Comparison of ENCODE assay signal across 9 cellular contexts in the genomic region with DNA sequence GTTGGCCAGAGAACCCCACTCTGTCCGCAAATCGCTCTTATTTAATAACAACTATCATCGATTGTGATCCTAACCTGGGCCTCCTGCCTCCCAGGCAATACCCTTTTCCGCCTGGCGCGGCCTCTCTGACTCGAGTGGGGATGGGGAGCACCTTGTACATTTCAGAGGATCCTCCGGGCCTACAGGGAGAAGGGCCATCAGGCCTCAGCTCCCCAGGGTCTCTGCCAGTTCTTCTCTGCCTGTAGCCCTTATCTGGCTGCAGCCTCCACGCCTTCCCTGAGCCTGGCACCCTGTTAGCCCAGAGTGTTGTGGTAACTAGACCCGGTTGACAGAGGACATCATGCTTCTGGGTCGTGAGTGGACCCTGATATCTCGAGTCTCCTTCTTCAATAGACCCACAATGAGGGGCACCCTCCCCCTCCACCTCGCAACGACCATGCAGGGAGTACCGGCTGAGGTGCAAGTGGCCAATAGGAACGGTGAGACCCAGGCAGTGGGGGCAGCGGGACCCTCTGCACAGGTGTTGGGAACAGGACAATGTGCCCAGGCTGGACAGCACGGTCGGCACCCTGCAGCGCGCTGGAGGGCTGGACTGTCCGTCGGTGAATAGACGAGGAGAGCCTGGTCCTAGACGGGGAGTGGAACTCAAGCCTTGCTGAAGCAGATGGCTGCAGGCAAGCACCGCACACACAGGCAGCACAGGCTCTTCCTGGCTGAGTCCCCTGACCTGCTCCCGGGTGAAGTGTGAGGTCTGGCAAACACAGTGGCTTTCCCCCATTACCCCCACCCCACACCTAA. TPM values are rescaled to one million over a fixed set of nuclear protein-coding genes. Genes with fewer than 3 reads are reported as not detected.
DNase-seq lines count a peak whose midpoint lies in the region; ATAC-seq, FAIRE-seq and TF ChIP-seq lines count a peak whose summit lies in the region.
"Had no signal": no experiment of that assay in that cellular context is flagged by ENCODE, and none has a peak within 500 bp of the region (broad histone marks: within the 10 kb centered on the region; RNA-seq: fewer than 3 reads in every experiment).

No MANE protein-coding gene starts in this region.

- no peaks in the 10 kb centered on the region for H3K36me3 ChIP-seq in right atrium auricular region
- H3K36me3 ChIP-seq in K562 (ENCODE audit: control insufficient read depth, insufficient read depth, low read length): no peaks in the 10 kb centered on the region
- H3K36me3 ChIP-seq in upper lobe of right lung: no peaks in the 10 kb centered on the region

- intact Hi-C loops in left cardiac atrium (cut with DNase I): loop anchor here in 1 of 2 donors (5.0 kb wide), 1 partner anchor 34 kb away; no protein-coding TSS in a partner anchor
- intact Hi-C loops in K562 (cut with micrococcal nuclease): no loop called here
- intact Hi-C loops in upper lobe of right lung (cut with DNase I): no loop called here

- H3K27ac Mint-ChIP-seq in memory B cell: no peak overlapping the region

- peak overlapping the region in 1 of 2 experiments; percentile 37; a peak in 2 of 4 replicates for H3K9ac ChIP-seq in K562 (ENCODE audit: insufficient read depth in 1 of 2, low read depth in 2 of 2, low read length in 2 of 2)
- H3K9ac ChIP-seq: parathyroid adenoma had no signal

- TF ChIP-seq RAD21 in K562 (CRISPR knock-in tag; conservative IDR thresholded peaks at IDR 0.05 in 1 of 2, IDR thresholded peaks at IDR 0.05 in 1 of 2): no peak

- H3K79me2 ChIP-seq in K562 (ENCODE audit: control insufficient read depth, insufficient read depth, low read length): no peaks in the 10 kb centered on the region
- H3K79me2 ChIP-seq: parathyroid adenoma had no signal

- H3K4me2 ChIP-seq in K562 (ENCODE audit: insufficient read depth, low read length): no peak overlapping the region

- H3K4me3 ChIP-seq in right atrium auricular region: peak overlapping the region; percentile 2 to 36
- no peak overlapping the region for H3K4me3 ChIP-seq in K562
- peak overlapping the region; percentile 28 for H3K4me3 ChIP-seq in upper lobe of right lung

- in situ Hi-C loops in K562 (cut with MboI): no loop called here

- H3K36me3 Mint-ChIP-seq in memory B cell: no peaks in the 10 kb centered on the region

- POLR2A ChIA-PET in K562 (lab: Yijun Ruan, JAX): interaction anchor here (0.7 to 1.7 kb wide), 5 partner anchors 7 to 83 kb away, joined by 3 to 9 read pairs (median 3); no protein-coding TSS in a partner anchor

- no TSS peak for BruUV-seq in K562 (replicated peaks; lab: Mats Ljungman, UMichigan)

- TF ChIP-seq CTCF in right atrium auricular region (IDR thresholded peaks at IDR 0.05) (no peak), K562 (IDR thresholded peaks at IDR 0.05 in 2 of 3, conservative IDR thresholded peaks at IDR 0.05 in 1 of 3; ENCODE audit: insufficient read depth in 2 of 3, low read depth in 1 of 3, low read length in 3 of 3) (no peak), upper lobe of right lung (IDR thresholded peaks at IDR 0.05) (no peak)

- DNase-seq in right atrium auricular region (ENCODE audit: low spot score) (no peak), left cardiac atrium (no peak), K562 (ENCODE audit: extremely low read depth in 1 of 4, low spot score in 3 of 4) (no peak), memory B cell (ENCODE audit: low spot score in 2 of 2) (no peak), upper lobe of right lung (no peak), NCI-H2107 treated with DMSO at 0.1 percent for 48 hours (lab: John Stamatoyannopoulos, UW; ENCODE audit: unreplicated experiment) (no peak), NCI-H526 treated with DMSO at 0.1 percent for 48 hours (lab: John Stamatoyannopoulos, UW) (no peak)

- peaks cover 13 to 14% of the 10 kb centered on the region in 2 donors for H3K27me3 ChIP-seq in right atrium auricular region
- H3K27me3 ChIP-seq in K562 (ENCODE audit: control insufficient read depth in 2 of 2, insufficient read depth in 2 of 2, low read length in 2 of 2): no peaks in the 10 kb centered on the region; a peak in 1 of 5 replicates
- H3K27me3 ChIP-seq in upper lobe of right lung: peaks cover 44% of the 10 kb centered on the region

- no peaks in the 10 kb centered on the region for H3K9me3 Mint-ChIP-seq in memory B cell

- CTCF ChIA-PET in K562 (lab: Yijun Ruan, JAX; ENCODE audit: low intra/inter-chr PET ratio): no interaction called here

- H3K4me3 Mint-ChIP-seq in memory B cell: peak overlapping the region; percentile 83

- FAIRE-seq in K562 (lab: Jason Lieb, UNC): no peak

- no peak for TF ChIP-seq POLR2A in K562 (conservative IDR thresholded peaks at IDR 0.05)

- H3K27ac ChIP-seq in right atrium auricular region (no peak overlapping the region), K562 (ENCODE audit: extremely low read depth, low read depth, low read length) (no peak overlapping the region), upper lobe of right lung (no peak overlapping the region)
- H3K27ac ChIP-seq: parathyroid adenoma had no signal

- no peak for TF ChIP-seq EP300 in K562 (IDR thresholded peaks at IDR 0.05; ENCODE audit: low read length)

- H3K4me1 Mint-ChIP-seq in memory B cell: peaks cover 27% of the 10 kb centered on the region

- H3K9me3 ChIP-seq in right atrium auricular region (no peaks in the 10 kb centered on the region), K562 (replicated peaks; ENCODE audit: control insufficient read depth, insufficient read depth, low read depth, low read length) (no peaks in the 10 kb centered on the region), upper lobe of right lung (no peaks in the 10 kb centered on the region)

- H3K9me1 ChIP-seq in K562 (ENCODE audit: control insufficient read depth, insufficient read depth, low read length): no peaks in the 10 kb centered on the region

- H3K4me1 ChIP-seq in right atrium auricular region (peaks cover 0 to 14% of the 10 kb centered on the region in 2 donors), K562 (replicated peaks in 1 of 2; ENCODE audit: control insufficient read depth in 2 of 2, insufficient read depth in 2 of 2, low read length in 2 of 2) (peaks cover 6 to 40% of the 10 kb centered on the region in 2 experiments; a peak in 4 of 5 replicates), upper lobe of right lung (peaks cover 12% of the 10 kb centered on the region)
- H3K4me1 ChIP-seq: parathyroid adenoma had no signal

- no peak overlapping the region for H2AFZ ChIP-seq in K562 (ENCODE audit: low read depth, low read length)

- H3K27me3 Mint-ChIP-seq in memory B cell: peaks cover 17% of the 10 kb centered on the region

- WGBS in K562 (ENCODE audit: insufficient coverage, low coverage, missing lambda C conversion rate): 66% methylated on average over 27 of the region's 27 CpGs

- H4K20me1 ChIP-seq in K562 (replicated peaks; ENCODE audit: control insufficient read depth, insufficient read depth, low read length): no peaks in the 10 kb centered on the region

- no peak for ATAC-seq in left cardiac atrium
- no peak for ATAC-seq in K562
- no peak for ATAC-seq in memory B cell (ENCODE audit: low read depth)
- no peak for ATAC-seq in upper lobe of right lung
- ATAC-seq in HG02798 (IDR thresholded peaks at IDR 0.05; ENCODE audit: poor library complexity, unreplicated experiment): no peak

RNA-seq across cellular contexts. Expression of gene CRYBG2, which starts 7.1 kb away (rescaled TPM):
- not detected for total RNA-seq in right atrium auricular region
- total RNA-seq in left cardiac atrium: not detected
- total RNA-seq in K562 (2011; cell fraction: chromatin; rRNA removed; ENCODE audit: low replicate concordance): 7.8 and 10.7 TPM in 2 replicates
- total RNA-seq in K562 (2011; cell fraction: nucleolus; rRNA removed): 10.0 and 10.2 TPM in 2 replicates
- total RNA-seq in K562 (2011; cell fraction: nucleoplasm; rRNA removed): 5.7 and 6.5 TPM in 2 replicates
- 7.5 and 12.6 TPM in 2 replicates for total RNA-seq in K562 (2014; rRNA removed)
- total RNA-seq in K562 (2014; rRNA removed; fragmentation: Illumina TruSeq; extraction: Trizol): 1.3 and 2.1 TPM in 2 replicates
- 1.9 and 2.5 TPM in 2 replicates for total RNA-seq in K562 (2015; rRNA removed; fragmentation: Illumina TruSeq; extraction: Trizol)
- total RNA-seq in K562 (2021): 8.5 and 8.8 TPM in 2 replicates
- polyA plus RNA-seq in K562 (2011; rRNA removed): 3.3 and 3.8 TPM in 2 replicates
- 4.8 and 8.5 TPM in 2 replicates for polyA plus RNA-seq in K562 (2011; cell fraction: cytosol; rRNA removed)
- polyA plus RNA-seq in K562 (2011; cell fraction: nucleus; rRNA removed): 6.5 and 9.6 TPM in 2 replicates
- polyA plus RNA-seq in K562 (2012): 4.3 and 24.3 TPM in 2 replicates
- polyA plus RNA-seq in K562 (2014; fragmentation: Illumina TruSeq; extraction: Trizol): 3.7 and 5.1 TPM in 2 replicates
- 1 to 10 TPM in 1 of 2 experiments, under 1 TPM in 1; 0.39 to 2.4 TPM for polyA plus RNA-seq in K562 (2014; fragmentation: Nextera tagmentation; extraction: Ambion mirVana)
- polyA plus RNA-seq in K562 (2014; rRNA removed): 3.1 and 8.1 TPM in 2 replicates
- 1.6 and 1.9 TPM in 2 replicates for polyA minus RNA-seq in K562 (2011; rRNA and poly(A)+ RNA removed)
- polyA minus RNA-seq in K562 (2011; cell fraction: cytosol; rRNA and poly(A)+ RNA removed): 5.9 and 7.5 TPM in 2 replicates
- 2.6 and 4.4 TPM in 2 replicates for polyA minus RNA-seq in K562 (2011; cell fraction: nucleus; rRNA and poly(A)+ RNA removed)
- total RNA-seq in upper lobe of right lung: 6.9 TPM

RNA-seq across cellular contexts. Expression of gene ZNF683, which starts 11.5 kb away (rescaled TPM):
- total RNA-seq in right atrium auricular region (not detected), left cardiac atrium (under 1 TPM in 1 of 2 donors, not detected in 1; 0.35 TPM), K562 (2014; rRNA removed) (not detected in 2 replicates), K562 (2014; rRNA removed; fragmentation: Illumina TruSeq; extraction: Trizol) (not detected in 2 replicates), K562 (2015; rRNA removed; fragmentation: Illumina TruSeq; extraction: Trizol) (not detected in 2 replicates), K562 (2021) (not detected in 2 replicates), upper lobe of right lung (1.1 TPM)
- not detected in 2 replicates for total RNA-seq in K562 (2011; cell fraction: chromatin; rRNA removed; ENCODE audit: low replicate concordance)
- not detected in 2 replicates for total RNA-seq in K562 (2011; cell fraction: nucleolus; rRNA removed)
- total RNA-seq in K562 (2011; cell fraction: nucleoplasm; rRNA removed): not detected in 2 replicates
- polyA plus RNA-seq in K562 (2011; rRNA removed) (not detected in 2 replicates), K562 (2014; fragmentation: Illumina TruSeq; extraction: Trizol) (not detected in 2 replicates), K562 (2014; fragmentation: Nextera tagmentation; extraction: Ambion mirVana) (not detected), K562 (2014; rRNA removed) (not detected in 2 replicates)
- not detected in 2 replicates for polyA plus RNA-seq in K562 (2011; cell fraction: cytosol; rRNA removed)
- not detected in 2 replicates for polyA plus RNA-seq in K562 (2011; cell fraction: nucleus; rRNA removed)
- polyA plus RNA-seq in K562 (2012): not detected in 2 replicates
- not detected in 2 replicates for polyA minus RNA-seq in K562 (2011; rRNA and poly(A)+ RNA removed)
- not detected in 2 replicates for polyA minus RNA-seq in K562 (2011; cell fraction: cytosol; rRNA and poly(A)+ RNA removed)
- not detected in 2 replicates for polyA minus RNA-seq in K562 (2011; cell fraction: nucleus; rRNA and poly(A)+ RNA removed)

RNA-seq across cellular contexts. Expression of gene CD52, which starts 43.2 kb away (rescaled TPM):
- total RNA-seq in right atrium auricular region: 1 to 10 TPM; 4.9 to 5.8 TPM
- total RNA-seq in left cardiac atrium: 10 to 100 TPM in 1 of 2 donors, 1 to 10 TPM in 1; 5.5 to 14.3 TPM
- total RNA-seq in K562 (2011; cell fraction: chromatin; rRNA removed; ENCODE audit: low replicate concordance): 26.7 and 65.5 TPM in 2 replicates
- total RNA-seq in K562 (2011; cell fraction: nucleolus; rRNA removed): 72.0 and 78.5 TPM in 2 replicates
- 50.2 and 55.9 TPM in 2 replicates for total RNA-seq in K562 (2011; cell fraction: nucleoplasm; rRNA removed)
- 34.9 and 43.3 TPM in 2 replicates for total RNA-seq in K562 (2014; rRNA removed)
- 127 TPM in 2 replicates for total RNA-seq in K562 (2014; rRNA removed; fragmentation: Illumina TruSeq; extraction: Trizol)
- 182 and 185 TPM in 2 replicates for total RNA-seq in K562 (2015; rRNA removed; fragmentation: Illumina TruSeq; extraction: Trizol)
- 70.9 and 90.7 TPM in 2 replicates for total RNA-seq in K562 (2021)
- 312 and 418 TPM in 2 replicates for polyA plus RNA-seq in K562 (2011; rRNA removed)
- 457 and 520 TPM in 2 replicates for polyA plus RNA-seq in K562 (2011; cell fraction: cytosol; rRNA removed)
- 77.7 and 147 TPM in 2 replicates for polyA plus RNA-seq in K562 (2011; cell fraction: nucleus; rRNA removed)
- polyA plus RNA-seq in K562 (2012): 170 and 195 TPM in 2 replicates
- 147 and 173 TPM in 2 replicates for polyA plus RNA-seq in K562 (2014; fragmentation: Illumina TruSeq; extraction: Trizol)
- polyA plus RNA-seq in K562 (2014; fragmentation: Nextera tagmentation; extraction: Ambion mirVana): 100 to 1,000 TPM; 355 to 488 TPM
- polyA plus RNA-seq in K562 (2014; rRNA removed): 152 and 198 TPM in 2 replicates
- 56.1 and 74.7 TPM in 2 replicates for polyA minus RNA-seq in K562 (2011; rRNA and poly(A)+ RNA removed)
- polyA minus RNA-seq in K562 (2011; cell fraction: cytosol; rRNA and poly(A)+ RNA removed): 28.1 and 33.6 TPM in 2 replicates
- polyA minus RNA-seq in K562 (2011; cell fraction: nucleus; rRNA and poly(A)+ RNA removed): 6.9 and 14.1 TPM in 2 replicates
- 348 TPM for total RNA-seq in upper lobe of right lung

RNA-seq across cellular contexts. Expression of gene LIN28A, which starts 49.6 kb away (rescaled TPM):
- total RNA-seq in right atrium auricular region: not detected
- under 1 TPM in 1 of 2 donors, not detected in 1; 0.15 TPM for total RNA-seq in left cardiac atrium
- 0.51 and 0.97 TPM in 2 replicates for total RNA-seq in K562 (2011; cell fraction: chromatin; rRNA removed; ENCODE audit: low replicate concordance)
- total RNA-seq in K562 (2011; cell fraction: nucleolus; rRNA removed): 0.53 and 0.67 TPM in 2 replicates
- total RNA-seq in K562 (2011; cell fraction: nucleoplasm; rRNA removed): 0.81 and 1.5 TPM in 2 replicates
- total RNA-seq in K562 (2014; rRNA removed): 3.1 and 3.8 TPM in 2 replicates
- total RNA-seq in K562 (2014; rRNA removed; fragmentation: Illumina TruSeq; extraction: Trizol): 4.3 and 4.5 TPM in 2 replicates
- 4.5 and 5.4 TPM in 2 replicates for total RNA-seq in K562 (2015; rRNA removed; fragmentation: Illumina TruSeq; extraction: Trizol)
- total RNA-seq in K562 (2021): 5.1 TPM in 2 replicates
- polyA plus RNA-seq in K562 (2011; rRNA removed): 0.26 and 5.2 TPM in 2 replicates
- 0.25 and 1.9 TPM in 2 replicates for polyA plus RNA-seq in K562 (2011; cell fraction: cytosol; rRNA removed)
- polyA plus RNA-seq in K562 (2011; cell fraction: nucleus; rRNA removed): 0.15 and 1.7 TPM in 2 replicates
- 0.24 and 1.0 TPM in 2 replicates for polyA plus RNA-seq in K562 (2012)
- 3.5 and 3.9 TPM in 2 replicates for polyA plus RNA-seq in K562 (2014; fragmentation: Illumina TruSeq; extraction: Trizol)
- polyA plus RNA-seq in K562 (2014; fragmentation: Nextera tagmentation; extraction: Ambion mirVana): 1 to 10 TPM in 1 of 2 experiments, under 1 TPM in 1; 0.80 to 1.0 TPM
- polyA plus RNA-seq in K562 (2014; rRNA removed): 2.4 and 3.2 TPM in 2 replicates
- 0.69 and 13.6 TPM in 2 replicates for polyA minus RNA-seq in K562 (2011; rRNA and poly(A)+ RNA removed)
- polyA minus RNA-seq in K562 (2011; cell fraction: cytosol; rRNA and poly(A)+ RNA removed): 0.36 and 6.4 TPM in 2 replicates
- polyA minus RNA-seq in K562 (2011; cell fraction: nucleus; rRNA and poly(A)+ RNA removed): 0.11 and 0.81 TPM in 2 replicates
- total RNA-seq in upper lobe of right lung: not detected

RNA-seq across cellular contexts. Expression of gene UBXN11, which starts 54.6 kb away (rescaled TPM):
- total RNA-seq in right atrium auricular region (1 to 10 TPM; 4.5 to 7.4 TPM), left cardiac atrium (10 to 100 TPM; 14.5 to 15.7 TPM), K562 (2014; rRNA removed) (11.3 and 11.5 TPM in 2 replicates), K562 (2014; rRNA removed; fragmentation: Illumina TruSeq; extraction: Trizol) (2.6 and 4.0 TPM in 2 replicates), K562 (2015; rRNA removed; fragmentation: Illumina TruSeq; extraction: Trizol) (8.1 and 8.2 TPM in 2 replicates), K562 (2021) (20.2 and 24.9 TPM in 2 replicates), upper lobe of right lung (37.0 TPM)
- total RNA-seq in K562 (2011; cell fraction: chromatin; rRNA removed; ENCODE audit: low replicate concordance): 26.5 and 67.3 TPM in 2 replicates
- total RNA-seq in K562 (2011; cell fraction: nucleolus; rRNA removed): 42.6 and 44.4 TPM in 2 replicates
- 37.0 and 39.5 TPM in 2 replicates for total RNA-seq in K562 (2011; cell fraction: nucleoplasm; rRNA removed)
- polyA plus RNA-seq in K562 (2011; rRNA removed) (17.5 and 20.9 TPM in 2 replicates), K562 (2014; fragmentation: Illumina TruSeq; extraction: Trizol) (12.3 and 14.7 TPM in 2 replicates), K562 (2014; fragmentation: Nextera tagmentation; extraction: Ambion mirVana) (1 to 10 TPM in 1 of 2 experiments, under 1 TPM in 1; 0.48 to 2.1 TPM), K562 (2014; rRNA removed) (30.6 and 34.3 TPM in 2 replicates)
- 20.1 and 26.4 TPM in 2 replicates for polyA plus RNA-seq in K562 (2011; cell fraction: cytosol; rRNA removed)
- 134 and 188 TPM in 2 replicates for polyA plus RNA-seq in K562 (2011; cell fraction: nucleus; rRNA removed)
- 23.4 and 28.6 TPM in 2 replicates for polyA plus RNA-seq in K562 (2012)
- 9.3 and 10.4 TPM in 2 replicates for polyA minus RNA-seq in K562 (2011; rRNA and poly(A)+ RNA removed)
- 7.9 and 8.8 TPM in 2 replicates for polyA minus RNA-seq in K562 (2011; cell fraction: cytosol; rRNA and poly(A)+ RNA removed)
- 26.3 and 27.6 TPM in 2 replicates for polyA minus RNA-seq in K562 (2011; cell fraction: nucleus; rRNA and poly(A)+ RNA removed)
